8 cellular contexts compared by ENCODE assay signal in genomic region chr14:44897041-44897843, GRCh38.
DNase-seq lines count a peak whose midpoint lies in the region; ATAC-seq and TF ChIP-seq lines count a peak whose summit lies in the region.

No MANE protein-coding gene starts in this region.

- ATAC-seq in GM19023 (IDR thresholded peaks at IDR 0.05; ENCODE audit: unreplicated experiment) (peak; percentile 91), HG03196 (IDR thresholded peaks at IDR 0.05; ENCODE audit: unreplicated experiment) (peak; percentile 95), activated B cell treated with CpG ODN at 0.5 μM for 24 hours (ENCODE audit: low read depth) (peak; percentile 97)

- peaks cover 17% of the 10 kb centered on the region for H3K4me1 Mint-ChIP-seq in activated B cell treated with CpG ODN at 0.5 μM for 24 hours

- H3K27me3 ChIP-seq in spleen (replicated peaks in 1 of 7): no peaks in the 10 kb centered on the region

- intact Hi-C loops in activated B cell treated with CpG ODN at 0.5 μM for 24 hours (cut with micrococcal nuclease) (loop anchor here (1.0 kb wide), 4 partner anchors 64 to 356 kb away; partner anchors contain the start of genes FKBP3, KLHL28, MIS18BP1 and PRPF39), spleen (cut with DNase I; ENCODE audit: low total_unique reads) (loop anchor here (5.0 kb wide), 1 partner anchor 65 kb away; the partner anchor contains the start of genes KLHL28 and TOGARAM1)

- H3K4me3 ChIP-seq in AG09309 (ENCODE audit: control insufficient read depth, low read depth, low read length) (peak overlapping the region; percentile 73), spleen (peak overlapping the region; percentile 55 to 91 (median 75))

- H3K4me1 ChIP-seq in spleen: peaks cover 0 to 27% (median 20%) of the 10 kb centered on the region in 6 donors

- no peaks in the 10 kb centered on the region for H3K9me3 Mint-ChIP-seq in activated B cell treated with CpG ODN at 0.5 μM for 24 hours

- peak overlapping the region; percentile 94 for H3K27ac Mint-ChIP-seq in activated B cell treated with CpG ODN at 0.5 μM for 24 hours

- peak overlapping the region; percentile 94 for H3K27ac ChIP-seq in caudate nucleus (ENCODE audit: low read depth, low read length)
- H3K27ac ChIP-seq in spleen: peak overlapping the region; percentile 92 to 99 (median 98)

- H3K36me3 ChIP-seq in spleen: no peaks in the 10 kb centered on the region

- H3K27me3 Mint-ChIP-seq in activated B cell treated with CpG ODN at 0.5 μM for 24 hours: no peaks in the 10 kb centered on the region

- TF ChIP-seq CTCF in AG09309 (IDR thresholded peaks at IDR 0.05; ENCODE audit: control insufficient read depth, insufficient read depth, low read depth, low read length, missing control alignments) (no peak), activated B cell treated with CpG ODN at 0.5 μM for 24 hours (IDR thresholded peaks at IDR 0.05) (no peak), spleen (IDR thresholded peaks at IDR 0.05 in 8 of 11, conservative IDR thresholded peaks at IDR 0.05 in 3 of 11) (no peak)

- CTCF ChIA-PET in activated B cell treated with CpG ODN at 0.5 μM for 24 hours (lab: Charles Lee): interaction anchor here (1.1 to 2.0 kb wide), 2 partner anchors 16 to 65 kb away, joined by 3 to 10 read pairs; partner anchors contain the start of genes KLHL28 and TOGARAM1

- 0 to 2% (median 0%) methylated on average over 41 to 81 of the region's 81 CpGs for WGBS in spleen, 5 donors

- peak overlapping the region; percentile 93 for H3K4me3 Mint-ChIP-seq in activated B cell treated with CpG ODN at 0.5 μM for 24 hours

- peak; percentile 84 for DNase-seq in AG09309 (ENCODE audit: low read depth)
- peak; percentile 91 for DNase-seq in NCI-H226
- peak; percentile 75 for DNase-seq in activated B cell treated with CpG ODN at 0.5 μM for 24 hours
- DNase-seq in caudate nucleus (lab: John Stamatoyannopoulos, UW): peak; percentile 66 to 99 (median 95)
- peak; percentile 89 for DNase-seq in inferior parietal cortex (ENCODE audit: extremely low spot score)
- peak; percentile 98 for DNase-seq in spleen

- POLR2A ChIA-PET in activated B cell treated with CpG ODN at 0.5 μM for 24 hours (lab: Charles Lee): interaction anchor here (0.6 to 3.1 kb wide), 9 partner anchors 29 to 356 kb away, joined by 3 to 64 read pairs (median 4); partner anchors contain the start of genes FANCM, FKBP3, KLHL28 and MIS18BP1

- H3K9me3 ChIP-seq in spleen: peaks cover 0 to 4% (median 0%) of the 10 kb centered on the region in 8 donors

- peak in 2 of 3 donors; percentile 19 to 66 for TF ChIP-seq POLR2A in spleen (IDR thresholded peaks at IDR 0.05)

- H3K36me3 Mint-ChIP-seq in activated B cell treated with CpG ODN at 0.5 μM for 24 hours (ENCODE audit: low read depth): peaks cover 9% of the 10 kb centered on the region

Comparison
In these comparisons a context has a peak if more than half of its experiments do, and no peak if none do; other contexts are left out.
1. Peak in every context shown above with its lines: DNase-seq, ATAC-seq, H3K4me3 ChIP-seq and H3K27ac ChIP-seq.